Comparison of ENCODE assay signal across 8 cellular contexts in the genomic region with DNA sequence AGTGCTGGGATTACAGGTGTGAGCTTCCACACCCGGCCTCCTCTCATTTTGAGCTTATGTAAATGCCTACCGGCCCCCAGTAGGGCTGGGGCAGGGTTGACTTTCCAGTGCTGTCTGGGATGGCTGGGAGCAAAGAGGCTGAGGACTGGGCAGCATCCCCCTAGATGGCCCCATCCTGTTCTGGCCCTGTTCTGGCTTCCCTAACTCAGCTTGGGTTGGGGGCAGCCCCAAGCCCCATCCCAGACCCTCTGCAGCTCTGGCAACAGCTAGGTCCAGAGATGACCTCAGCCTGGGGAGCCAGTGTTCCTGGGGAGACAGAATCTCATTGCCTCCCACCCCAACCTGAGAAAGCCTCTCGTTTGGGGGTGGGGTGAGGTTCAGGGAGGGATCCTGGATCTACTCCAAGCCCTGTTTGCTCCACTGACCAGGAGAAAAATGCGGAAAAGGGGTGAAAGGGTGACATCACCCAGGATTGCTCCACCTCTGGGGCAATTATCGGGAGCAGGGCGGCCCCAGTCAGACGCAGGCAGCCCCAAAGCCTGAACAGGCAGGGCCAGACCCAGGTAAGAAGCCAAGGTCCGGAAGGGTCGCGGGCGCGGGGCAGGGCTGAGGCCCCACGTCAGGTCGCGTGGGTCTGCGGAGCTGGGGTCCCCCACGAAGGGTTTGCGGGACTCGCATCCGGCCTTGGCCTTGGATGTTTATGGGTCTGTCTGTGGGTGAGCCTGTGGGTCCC. TPM values are rescaled to one million over a fixed set of nuclear protein-coding genes. Genes with fewer than 3 reads are reported as not detected.
DNase-seq lines count a peak whose midpoint lies in the region; ATAC-seq and TF ChIP-seq lines count a peak whose summit lies in the region.

A gene with protein sequence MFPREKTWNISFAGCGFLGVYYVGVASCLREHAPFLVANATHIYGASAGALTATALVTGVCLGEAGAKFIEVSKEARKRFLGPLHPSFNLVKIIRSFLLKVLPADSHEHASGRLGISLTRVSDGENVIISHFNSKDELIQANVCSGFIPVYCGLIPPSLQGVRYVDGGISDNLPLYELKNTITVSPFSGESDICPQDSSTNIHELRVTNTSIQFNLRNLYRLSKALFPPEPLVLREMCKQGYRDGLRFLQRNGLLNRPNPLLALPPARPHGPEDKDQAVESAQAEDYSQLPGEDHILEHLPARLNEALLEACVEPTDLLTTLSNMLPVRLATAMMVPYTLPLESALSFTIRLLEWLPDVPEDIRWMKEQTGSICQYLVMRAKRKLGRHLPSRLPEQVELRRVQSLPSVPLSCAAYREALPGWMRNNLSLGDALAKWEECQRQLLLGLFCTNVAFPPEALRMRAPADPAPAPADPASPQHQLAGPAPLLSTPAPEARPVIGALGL (plus strand): TSS at position 519 of the 733 bp plus-strand sequence. CDS start 805 bp downstream, outside the sequence.

- POLR2A ChIA-PET in HEK293 (lab: Yijun Ruan, JAX) = interaction anchor here (0.7 to 11.4 kb wide), 18 partner anchors 8 to 411 kb away, joined by 3 to 202 read pairs (median 6); a partner anchor contains a TSS

- H3K9me3 ChIP-seq in HEK293 (ENCODE audit: control insufficient read depth, insufficient read depth, low read depth, low read length) = no peaks in the 10 kb centered on the region

- H3K4me3 ChIP-seq in HEK293 (ENCODE audit: low read depth, low read length) (peak within 1 kb of the TSS; percentile 94), iPS-11a (ENCODE audit: low read depth, low read length) (peak within 1 kb of the TSS; percentile 84), skin epidermis (peak within 1 kb of the TSS; percentile 60 to 99 (median 87))

- TF ChIP-seq POLR2A in GM18505 (IDR thresholded peaks at IDR 0.05; ENCODE audit: borderline replicate concordance, extremely low read depth, insufficient read depth, insufficient read length) = no peak

- no peak for ATAC-seq in GM19455 (IDR thresholded peaks at IDR 0.05; ENCODE audit: unreplicated experiment)
- no peak for ATAC-seq in GM18505 (IDR thresholded peaks at IDR 0.05; ENCODE audit: unreplicated experiment)

- DNase-seq in A172 (ENCODE audit: low spot score) = peak; percentile 46
- DNase-seq in amniotic epithelial cell (ENCODE audit: low read depth) = peak; percentile 85
- DNase-seq in NK-92 treated with Interleukin-12 subunit alpha and Interleukin-12 subunit beta, amount 100 ng/mL, for 24 hours (lab: John Stamatoyannopoulos, UW) = no peak

- CTCF ChIA-PET in HEK293 (lab: Yijun Ruan, JAX) = interaction anchor here (1.0 kb wide), 1 partner anchor 9 kb away, joined by 4 read pairs; a partner anchor contains a TSS

- H3K27ac ChIP-seq in HEK293 (ENCODE audit: extremely low read depth, low read depth, low read length) (peak within 1 kb of the TSS; percentile 81), skin epidermis (peak within 1 kb of the TSS; percentile 65 to 98 (median 94))

- no peak for TF ChIP-seq CTCF in HEK293 (tag by site-specific recombination; IDR thresholded peaks at IDR 0.05)

- 0 out of 2 replicates have a peak, but pooled peaks cover 3% of the 10 kb centered on the region for H3K4me1 ChIP-seq in HEK293 (ENCODE audit: control insufficient read depth, insufficient read depth, low read length)

- peaks cover 4 to 36% of the 10 kb centered on the region in 2 experiments; a peak in 2 of 3 replicates for H3K36me3 ChIP-seq in HEK293 (ENCODE audit: control insufficient read depth in 2 of 2, insufficient read depth in 1 of 2, low read length in 2 of 2)

TF ChIP-seq in HEK293, 187 proteins besides CTCF, POLR2A, EP300 and RAD21 (continues in another document):
- TF ChIP-seq SALL2 (tag by site-specific recombination; IDR thresholded peaks at IDR 0.05; ENCODE audit: borderline replicate concordance) (no peak), FEZF1 (tag by site-specific recombination; IDR thresholded peaks at IDR 0.05) (no peak), HOXC10 (CRISPR knock-in tag; IDR thresholded peaks at IDR 0.05) (no peak), ZNF274 (IDR thresholded peaks at IDR 0.05; ENCODE audit: low read length) (no peak), ZNF274 (tag by site-specific recombination; IDR thresholded peaks at IDR 0.05; ENCODE audit: borderline replicate concordance) (no peak), SCRT2 (tag by site-specific recombination; IDR thresholded peaks at IDR 0.05) (no peak), ZNF174 (tag by site-specific recombination; IDR thresholded peaks at IDR 0.05) (no peak), ZNF19 (tag by site-specific recombination; IDR thresholded peaks at IDR 0.05; ENCODE audit: low read depth) (no peak), ZBTB8A (tag by site-specific recombination; IDR thresholded peaks at IDR 0.05) (no peak), ZNF266 (tag by site-specific recombination; IDR thresholded peaks at IDR 0.05; ENCODE audit: low read depth) (no peak), PRDM1 (tag by site-specific recombination; IDR thresholded peaks at IDR 0.05) (peak; percentile 38; the same call in 1 of the 2 replicates), ZNF600 (tag by site-specific recombination; IDR thresholded peaks at IDR 0.05) (peak; percentile 74; the same call in 1 of the 2 replicates), ZNF302 (tag by site-specific recombination; IDR thresholded peaks at IDR 0.05; ENCODE audit: low read depth) (no peak), ZNF341 (tag by site-specific recombination; IDR thresholded peaks at IDR 0.05; ENCODE audit: low read depth) (no peak), ZNF660 (tag by site-specific recombination; IDR thresholded peaks at IDR 0.05) (no peak), ZNF132 (tag by site-specific recombination; IDR thresholded peaks at IDR 0.05; ENCODE audit: borderline replicate concordance) (no peak), ZNF433 (tag by site-specific recombination; IDR thresholded peaks at IDR 0.05; ENCODE audit: low read depth) (no peak), ZNF169 (tag by site-specific recombination; IDR thresholded peaks at IDR 0.05) (no peak), ZBTB20 (tag by site-specific recombination; IDR thresholded peaks at IDR 0.05) (no peak)
- TF ChIP-seq, protein P1, sequence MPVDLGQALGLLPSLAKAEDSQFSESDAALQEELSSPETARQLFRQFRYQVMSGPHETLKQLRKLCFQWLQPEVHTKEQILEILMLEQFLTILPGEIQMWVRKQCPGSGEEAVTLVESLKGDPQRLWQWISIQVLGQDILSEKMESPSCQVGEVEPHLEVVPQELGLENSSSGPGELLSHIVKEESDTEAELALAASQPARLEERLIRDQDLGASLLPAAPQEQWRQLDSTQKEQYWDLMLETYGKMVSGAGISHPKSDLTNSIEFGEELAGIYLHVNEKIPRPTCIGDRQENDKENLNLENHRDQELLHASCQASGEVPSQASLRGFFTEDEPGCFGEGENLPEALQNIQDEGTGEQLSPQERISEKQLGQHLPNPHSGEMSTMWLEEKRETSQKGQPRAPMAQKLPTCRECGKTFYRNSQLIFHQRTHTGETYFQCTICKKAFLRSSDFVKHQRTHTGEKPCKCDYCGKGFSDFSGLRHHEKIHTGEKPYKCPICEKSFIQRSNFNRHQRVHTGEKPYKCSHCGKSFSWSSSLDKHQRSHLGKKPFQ (tag by site-specific recombination; IDR thresholded peaks at IDR 0.05) = no peak
- TF ChIP-seq, protein P2, sequence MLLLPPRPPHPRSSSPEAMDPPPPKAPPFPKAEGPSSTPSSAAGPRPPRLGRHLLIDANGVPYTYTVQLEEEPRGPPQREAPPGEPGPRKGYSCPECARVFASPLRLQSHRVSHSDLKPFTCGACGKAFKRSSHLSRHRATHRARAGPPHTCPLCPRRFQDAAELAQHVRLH (tag by site-specific recombination; IDR thresholded peaks at IDR 0.05) = no peak
- TF ChIP-seq, protein P3, sequence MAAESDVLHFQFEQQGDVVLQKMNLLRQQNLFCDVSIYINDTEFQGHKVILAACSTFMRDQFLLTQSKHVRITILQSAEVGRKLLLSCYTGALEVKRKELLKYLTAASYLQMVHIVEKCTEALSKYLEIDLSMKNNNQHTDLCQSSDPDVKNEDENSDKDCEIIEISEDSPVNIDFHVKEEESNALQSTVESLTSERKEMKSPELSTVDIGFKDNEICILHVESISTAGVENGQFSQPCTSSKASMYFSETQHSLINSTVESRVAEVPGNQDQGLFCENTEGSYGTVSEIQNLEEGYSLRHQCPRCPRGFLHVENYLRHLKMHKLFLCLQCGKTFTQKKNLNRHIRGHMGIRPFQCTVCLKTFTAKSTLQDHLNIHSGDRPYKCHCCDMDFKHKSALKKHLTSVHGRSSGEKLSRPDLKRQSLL (tag by site-specific recombination; IDR thresholded peaks at IDR 0.05) = no peak
- TF ChIP-seq, protein P4, sequence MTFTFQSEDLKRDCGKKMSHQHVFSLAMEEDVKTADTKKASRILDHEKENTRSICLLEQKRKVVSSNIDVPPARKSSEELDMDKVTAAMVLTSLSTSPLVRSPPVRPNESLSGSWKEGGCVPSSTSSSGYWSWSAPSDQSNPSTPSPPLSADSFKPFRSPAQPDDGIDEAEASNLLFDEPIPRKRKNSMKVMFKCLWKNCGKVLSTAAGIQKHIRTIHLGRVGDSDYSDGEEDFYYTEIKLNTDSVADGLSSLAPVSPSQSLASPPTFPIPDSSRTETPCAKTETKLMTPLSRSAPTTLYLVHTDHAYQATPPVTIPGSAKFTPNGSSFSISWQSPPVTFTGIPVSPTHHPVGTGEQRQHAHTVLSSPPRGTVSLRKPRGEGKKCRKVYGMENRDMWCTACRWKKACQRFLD (tag by site-specific recombination; IDR thresholded peaks at IDR 0.05) = no peak
- TF ChIP-seq, protein P5, sequence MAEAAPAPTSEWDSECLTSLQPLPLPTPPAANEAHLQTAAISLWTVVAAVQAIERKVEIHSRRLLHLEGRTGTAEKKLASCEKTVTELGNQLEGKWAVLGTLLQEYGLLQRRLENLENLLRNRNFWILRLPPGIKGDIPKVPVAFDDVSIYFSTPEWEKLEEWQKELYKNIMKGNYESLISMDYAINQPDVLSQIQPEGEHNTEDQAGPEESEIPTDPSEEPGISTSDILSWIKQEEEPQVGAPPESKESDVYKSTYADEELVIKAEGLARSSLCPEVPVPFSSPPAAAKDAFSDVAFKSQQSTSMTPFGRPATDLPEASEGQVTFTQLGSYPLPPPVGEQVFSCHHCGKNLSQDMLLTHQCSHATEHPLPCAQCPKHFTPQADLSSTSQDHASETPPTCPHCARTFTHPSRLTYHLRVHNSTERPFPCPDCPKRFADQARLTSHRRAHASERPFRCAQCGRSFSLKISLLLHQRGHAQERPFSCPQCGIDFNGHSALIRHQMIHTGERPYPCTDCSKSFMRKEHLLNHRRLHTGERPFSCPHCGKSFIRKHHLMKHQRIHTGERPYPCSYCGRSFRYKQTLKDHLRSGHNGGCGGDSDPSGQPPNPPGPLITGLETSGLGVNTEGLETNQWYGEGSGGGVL (tag by site-specific recombination; IDR thresholded peaks at IDR 0.05) = peak; percentile 53

RNA-seq across cellular contexts. Expression of the gene that starts here (rescaled TPM):
- total RNA-seq in A172 (2014; rRNA removed; shearing (Covaris generic)) = 17.0 and 33.8 TPM in 2 replicates
